21 cellular contexts compared by ENCODE assay signal in genomic region chr6:72820153-72820552, GRCh38.
"Had no signal": no experiment of that assay in that cellular context is flagged by ENCODE, and none has a peak within 500 bp of the region (broad histone marks: within the 10 kb centered on the region; RNA-seq: fewer than 3 reads in every experiment).

No MANE protein-coding gene starts in this region.

- H3K27me3 Mint-ChIP-seq: memory B cell, type B pancreatic cell had no signal

- H3K9me3 Mint-ChIP-seq: stimulated activated effector memory CD8-positive, alpha-beta T cell treated with anti-CD3 and anti-CD28 coated beads, Interleukin-12 subunit alpha, Interleukin-12 subunit beta, amount 100 ng/mL, for 72 hours; type B pancreatic cell had no signal

- DNase-seq: dermis blood vessel endothelial cell; effector memory CD4-positive, alpha-beta T cell; head of caudate nucleus; kidney; natural killer cell; pancreas; right lobe of liver; stimulated activated CD4-positive, alpha-beta T cell treated with anti-CD3 and anti-CD28 coated beads, Interleukin-12 subunit alpha, Interleukin-12 subunit beta, amount 100 ng/mL, for 4 hours; stimulated activated CD4-positive, alpha-beta T cell treated with anti-CD3 and anti-CD28 coated beads, Interleukin-1b, Interleukin-23, amount 100 ng/mL, for 48 hours; stimulated activated CD4-positive, alpha-beta T cell treated with anti-CD3 and anti-CD28 coated beads, Interleukin-4, amount 100 ng/mL, for 1 hour; stimulated activated naive CD4-positive, alpha-beta T cell treated with Interleukin-2 at 50 U/mL for 16 hours; stomach; thyroid gland had no signal

- H3K27ac ChIP-seq: coronary artery, pancreas, right lobe of liver, stomach, thyroid gland had no signal

- H3K27me3 ChIP-seq: pancreas, right lobe of liver, stomach, thyroid gland had no signal

- H3K9me3 ChIP-seq: pancreas, right lobe of liver, stomach, thyroid gland had no signal

- H3K4me3 ChIP-seq: coronary artery, lung, pancreas, right lobe of liver, smooth muscle cell, stomach, thyroid gland had no signal

- H3K36me3 Mint-ChIP-seq: natural killer cell; stimulated activated effector memory CD8-positive, alpha-beta T cell treated with anti-CD3 and anti-CD28 coated beads, Interleukin-12 subunit alpha, Interleukin-12 subunit beta, amount 100 ng/mL, for 72 hours; type B pancreatic cell had no signal

- H3K27ac Mint-ChIP-seq: memory B cell; natural killer cell; stimulated activated effector memory CD8-positive, alpha-beta T cell treated with anti-CD3 and anti-CD28 coated beads, Interleukin-12 subunit alpha, Interleukin-12 subunit beta, amount 100 ng/mL, for 72 hours; type B pancreatic cell had no signal

- H3K36me3 ChIP-seq: pancreas, right lobe of liver, stomach, thyroid gland had no signal

- H3K4me3 Mint-ChIP-seq: memory B cell; natural killer cell; stimulated activated effector memory CD8-positive, alpha-beta T cell treated with anti-CD3 and anti-CD28 coated beads, Interleukin-12 subunit alpha, Interleukin-12 subunit beta, amount 100 ng/mL, for 72 hours; type B pancreatic cell had no signal

- ATAC-seq: left lobe of liver; pancreas; right lobe of liver; stimulated activated effector memory CD8-positive, alpha-beta T cell treated with anti-CD3 and anti-CD28 coated beads, Interleukin-12 subunit alpha, Interleukin-12 subunit beta, amount 100 ng/mL, for 72 hours had no signal

- H3K4me2 ChIP-seq: smooth muscle cell had no signal

- FAIRE-seq: frontal cortex, kidney, pancreas had no signal

- H3K4me1 ChIP-seq: pancreas, right lobe of liver, stomach, thyroid gland had no signal
